ENCODE assay signal across 9 cellular contexts in the genomic region with DNA sequence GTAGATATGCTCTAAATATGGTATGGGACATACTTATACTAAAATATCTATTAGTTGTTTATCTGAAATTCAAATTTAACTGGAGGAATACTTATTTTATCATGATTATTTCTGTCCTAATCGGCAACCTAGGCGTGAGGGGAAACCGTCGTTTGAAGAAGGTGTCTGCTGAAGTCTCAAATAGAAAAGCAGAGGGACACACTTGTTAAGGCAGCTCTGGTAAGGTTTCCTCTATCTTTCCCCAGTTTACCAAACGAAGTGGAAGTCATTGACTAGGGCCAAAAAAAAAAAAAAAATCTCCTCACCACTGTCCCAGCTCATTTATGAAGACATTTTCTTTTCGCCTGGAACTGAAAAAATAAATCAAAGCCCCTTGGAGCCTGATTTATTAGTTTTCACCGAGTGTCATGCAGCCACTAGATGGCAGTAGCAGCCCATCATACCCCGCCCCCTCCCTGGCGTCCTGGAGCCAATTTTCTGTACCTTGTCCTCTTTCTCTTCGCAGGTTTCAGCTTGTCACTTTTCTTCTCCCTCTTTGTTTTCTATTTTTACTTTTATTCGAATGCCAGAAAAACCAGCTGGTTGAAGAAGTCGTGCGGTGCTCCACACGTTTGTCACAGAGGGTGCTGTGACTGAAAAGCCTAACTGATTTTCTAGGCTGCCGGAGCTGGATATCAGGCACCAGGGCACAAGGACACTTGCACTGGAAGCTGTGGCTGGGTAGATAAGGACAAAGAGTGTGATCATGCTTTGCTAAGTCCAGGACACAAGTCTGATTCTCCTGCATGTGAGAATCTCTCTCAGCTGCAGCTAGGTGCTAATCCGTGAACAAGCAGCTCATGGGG.
A peak's percentile ranks its signal among the peaks of the same experiment; 100 is the strongest.
DNase-seq lines count a peak whose midpoint lies in the region; ATAC-seq and TF ChIP-seq lines count a peak whose summit lies in the region.
"Had no signal": no experiment of that assay in that cellular context is flagged by ENCODE, and none has a peak within 500 bp of the region (broad histone marks: within the 10 kb centered on the region; RNA-seq: fewer than 3 reads in every experiment).

No MANE protein-coding gene starts in this region.

- H3K27ac ChIP-seq in cardiac muscle cell, result peak overlapping the region; percentile 24
- H3K27ac ChIP-seq: skin epidermis had no signal

- in situ Hi-C loops in SK-MEL-5 (cut with HindIII; ENCODE audit: low pct_unique_long_range_greater_than_20kb, low sequenced_read_pairs), result no loop called here

- no peaks in the 10 kb centered on the region for H3K27me3 ChIP-seq in cardiac muscle cell

- H3K36me3 ChIP-seq in cardiac muscle cell, result no peaks in the 10 kb centered on the region

- ATAC-seq in HG02571 (IDR thresholded peaks at IDR 0.05; ENCODE audit: unreplicated experiment), result peak; percentile 77

- peak overlapping the region; percentile 22 for H3K4me3 ChIP-seq in cardiac muscle cell
- H3K4me3 ChIP-seq: skin epidermis had no signal

- DNase-seq in MV-4-11 (lab: John Stamatoyannopoulos, UW), result peak; percentile 32
- peak; percentile 59 for DNase-seq in SK-MEL-5 (ENCODE audit: low read depth, low spot score)
- DNase-seq in activated naive CD4-positive, alpha-beta T cell treated with anti-CD3 and anti-CD28 coated beads, Interleukin-2, amount 50 U/mL, for 16 hours, result peak; percentile 60
- DNase-seq in cardiac muscle cell (ENCODE audit: low read depth in 1 of 2, low spot score in 1 of 2), result peak; percentile 69 to 83
- DNase-seq in putamen (ENCODE audit: low spot score), result peak; percentile 66
- no peak for DNase-seq in GOT3 (lab: John Stamatoyannopoulos, UW)

- H3K9me3 ChIP-seq in cardiac muscle cell (ENCODE audit: low read depth), result no peaks in the 10 kb centered on the region

- peaks cover 12% of the 10 kb centered on the region for H3K4me1 ChIP-seq in cardiac muscle cell (ENCODE audit: low read depth)

- TF ChIP-seq CTCF in GM12872 (IDR thresholded peaks at IDR 0.05; ENCODE audit: insufficient read depth, low read depth, low read length), result peak; percentile 80
- peak; percentile 87 for TF ChIP-seq CTCF in cardiac muscle cell (IDR thresholded peaks at IDR 0.05; ENCODE audit: low read depth, low read length)
